In the genomic region with DNA sequence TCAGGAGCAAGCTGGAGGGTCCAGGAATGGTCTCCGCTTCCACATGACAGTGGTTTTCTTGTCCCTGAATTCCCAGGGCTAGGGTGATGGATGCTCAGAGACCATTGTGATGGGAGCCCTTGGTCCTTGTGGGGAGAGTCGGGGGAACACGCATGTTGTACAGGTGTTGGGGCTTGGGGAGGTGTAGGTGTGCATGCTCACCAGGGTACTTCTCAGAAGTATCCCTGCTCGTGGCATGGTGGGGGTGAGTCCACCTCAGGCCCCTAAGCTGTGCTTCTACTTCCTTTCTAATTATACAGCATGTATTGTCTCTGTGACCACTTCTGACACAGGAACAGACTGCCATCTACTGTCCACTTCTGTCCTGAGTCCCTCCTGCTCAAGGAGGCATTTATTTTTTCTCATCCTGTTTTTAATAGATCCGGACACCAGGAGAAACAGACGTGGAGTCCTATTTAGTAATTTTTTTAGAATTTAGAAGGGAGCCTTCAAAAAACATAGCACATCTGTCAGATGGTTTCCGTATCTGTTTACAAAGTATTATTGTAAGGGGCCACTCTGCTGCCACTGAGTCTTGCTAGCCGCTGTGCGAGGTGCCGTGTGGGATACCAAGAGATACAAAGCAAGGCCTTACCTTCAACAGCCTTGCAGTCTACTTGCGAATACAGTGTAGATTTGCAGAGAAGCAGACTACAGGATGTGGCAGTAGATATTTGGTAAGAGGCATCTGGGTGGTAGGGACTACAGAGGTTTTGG, we compare ENCODE assay signal across 8 cellular contexts. TPM values are rescaled to one million over a fixed set of nuclear protein-coding genes. Genes with fewer than 3 reads are reported as not detected.
A peak's percentile ranks its signal among the peaks of the same experiment; 100 is the strongest.
DNase-seq lines count a peak whose midpoint lies in the region; ATAC-seq, FAIRE-seq and TF ChIP-seq lines count a peak whose summit lies in the region.

No MANE protein-coding gene starts in this region.

- peak; percentile 49 to 74 for TF ChIP-seq RAD21 in K562 (CRISPR knock-in tag; conservative IDR thresholded peaks at IDR 0.05 in 1 of 2, IDR thresholded peaks at IDR 0.05 in 1 of 2)
- TF ChIP-seq RAD21 in HepG2 (CRISPR knock-in tag; IDR thresholded peaks at IDR 0.05) = 0 out of 2 replicates have a peak, but pooled peaks have one; percentile 25

- no peak for DNase-seq in GM06990 (ENCODE audit: extremely low read depth, insufficient read length)
- peak; percentile 23 for DNase-seq in NCI-H1694 (lab: John Stamatoyannopoulos, UW)
- peak; percentile 18 to 44 (median 21) for DNase-seq in K562 (ENCODE audit: extremely low read depth in 1 of 4, low spot score in 3 of 4)
- peak; percentile 34 for DNase-seq in HepG2 (ENCODE audit: low spot score)
- no peak for DNase-seq in NCI-H1436 (lab: John Stamatoyannopoulos, UW)
- no peak for DNase-seq in activated gamma-delta T cell treated with Interleukin-2 at 50 U/mL for 16 hours

- H3K9me3 ChIP-seq in K562 (replicated peaks; ENCODE audit: control insufficient read depth, insufficient read depth, low read depth, low read length) (no peaks in the 10 kb centered on the region), HepG2 (ENCODE audit: low read length) (no peaks in the 10 kb centered on the region)

- under 1% methylated on average over 9 of the region's 11 CpGs for WGBS in K562 (ENCODE audit: insufficient coverage, low coverage, missing lambda C conversion rate)
- WGBS in HepG2 (ENCODE audit: low lambda C conversion rate) = 29% methylated on average over 9 of the region's 11 CpGs

- H3K4me3 ChIP-seq in GM06990 (replicated peaks; ENCODE audit: low read depth, low read length) (no peak overlapping the region), K562 (no peak overlapping the region), HepG2 (replicated peaks in 1 of 3; ENCODE audit: insufficient read depth in 1 of 3, low read depth in 2 of 3, low read length in 3 of 3) (no peak overlapping the region)

- H3K79me2 ChIP-seq in K562 (ENCODE audit: control insufficient read depth, insufficient read depth, low read length) (no peaks in the 10 kb centered on the region), HepG2 (ENCODE audit: insufficient read depth, low read length) (no peaks in the 10 kb centered on the region)

- H4K20me1 ChIP-seq in K562 (replicated peaks; ENCODE audit: control insufficient read depth, insufficient read depth, low read length) = no peaks in the 10 kb centered on the region
- H4K20me1 ChIP-seq in HepG2 (ENCODE audit: insufficient read depth, low read length) = no peaks in the 10 kb centered on the region

- FAIRE-seq in K562 (lab: Jason Lieb, UNC) (peak; percentile 35), HepG2 (lab: Jason Lieb, UNC) (no peak)

- H2AFZ ChIP-seq in K562 (ENCODE audit: low read depth, low read length) (no peak overlapping the region), HepG2 (ENCODE audit: low read length) (no peak overlapping the region)

- no TSS peak for BruUV-seq in K562 (replicated peaks; lab: Mats Ljungman, UMichigan)
- no TSS peak for BruUV-seq in HepG2 (replicated peaks; lab: Mats Ljungman, UMichigan)

- no peaks in the 10 kb centered on the region for H3K9me1 ChIP-seq in K562 (ENCODE audit: control insufficient read depth, insufficient read depth, low read length)

- H3K36me3 ChIP-seq in GM06990 (ENCODE audit: control insufficient read depth, insufficient read depth, low read length) (no peaks in the 10 kb centered on the region), K562 (ENCODE audit: control insufficient read depth, insufficient read depth, low read length) (no peaks in the 10 kb centered on the region), HepG2 (replicated peaks in 1 of 2; ENCODE audit: control insufficient read depth in 1 of 2, insufficient read depth in 2 of 2, low read length in 2 of 2) (no peaks in the 10 kb centered on the region)

- intact Hi-C loops in K562 (cut with micrococcal nuclease) (loop anchor here (5.0 kb wide), 1 partner anchor 240 kb away; no protein-coding TSS in a partner anchor), HepG2 (cut with micrococcal nuclease; ENCODE audit: unreplicated experiment) (no loop called here)

- H3K27ac ChIP-seq in K562 (ENCODE audit: extremely low read depth, low read depth, low read length) (no peak overlapping the region), HepG2 (ENCODE audit: extremely low read length, insufficient read depth, low read length) (no peak overlapping the region)

- TF ChIP-seq EP300 in K562 (IDR thresholded peaks at IDR 0.05; ENCODE audit: low read length) (no peak), HepG2 (IDR thresholded peaks at IDR 0.05; ENCODE audit: low read depth in 2 of 2, low read length in 2 of 2) (no peak), HepG2 (CRISPR knock-in tag; IDR thresholded peaks at IDR 0.05; ENCODE audit: borderline replicate concordance) (no peak)

- peaks cover 1% of the 10 kb centered on the region for H3K27me3 ChIP-seq in GM06990 (replicated peaks; ENCODE audit: control insufficient read depth, insufficient read depth, low read length)
- H3K27me3 ChIP-seq in K562 (ENCODE audit: control insufficient read depth in 2 of 2, insufficient read depth in 2 of 2, low read length in 2 of 2) = peaks cover 0 to 9% of the 10 kb centered on the region in 2 experiments; a peak in 2 of 5 replicates
- peaks cover 0 to 8% of the 10 kb centered on the region in 2 experiments; a peak in 2 of 5 replicates for H3K27me3 ChIP-seq in HepG2 (ENCODE audit: control insufficient read depth in 1 of 2, insufficient read depth in 2 of 2, low read length in 2 of 2)

- ATAC-seq in K562 (peak; percentile 72), HepG2 (peak; percentile 76), HG02571 (IDR thresholded peaks at IDR 0.05; ENCODE audit: unreplicated experiment) (no peak), HG03457 (IDR thresholded peaks at IDR 0.05; ENCODE audit: unreplicated experiment) (no peak)

- no peak for TF ChIP-seq POLR2A in K562 (conservative IDR thresholded peaks at IDR 0.05)
- no peak for TF ChIP-seq POLR2A in HepG2 (IDR thresholded peaks at IDR 0.05; ENCODE audit: insufficient read depth in 1 of 2, low read depth in 2 of 2, low read length in 2 of 2)

- TF ChIP-seq CTCF in GM06990 (IDR thresholded peaks at IDR 0.05; ENCODE audit: insufficient read depth, low read length, poor library complexity, severe bottlenecking) (peak; percentile 28), K562 (IDR thresholded peaks at IDR 0.05 in 2 of 3, conservative IDR thresholded peaks at IDR 0.05 in 1 of 3; ENCODE audit: insufficient read depth in 2 of 3, low read depth in 1 of 3, low read length in 3 of 3) (peak; percentile 34 to 74 (median 52); a peak in 5 of 6 replicates), HepG2 (CRISPR knock-in tag; IDR thresholded peaks at IDR 0.05) (peak; percentile 53)

- CTCF ChIA-PET in K562 (lab: Yijun Ruan, JAX; ENCODE audit: low intra/inter-chr PET ratio) (interaction anchor here (1.0 to 1.7 kb wide), 4 partner anchors 242 to 274 kb away, joined by 3 to 21 read pairs (median 6); no protein-coding TSS in a partner anchor), HepG2 (lab: Yijun Ruan, JAX; ENCODE audit: low intra/inter-chr PET ratio, low total read pairs) (interaction anchor here (1.2 to 1.6 kb wide), 2 partner anchors 242 to 271 kb away, joined by 7 to 11 read pairs; no protein-coding TSS in a partner anchor)

- in situ Hi-C loops in K562 (cut with MboI) (no loop called here), HepG2 (cut with HindIII; ENCODE audit: extremely low pct_ligation_motif_present, low pct_unique_long_range_greater_than_20kb) (loop anchor here (5.0 kb wide), 2 partner anchors 240 to 420 kb away; no protein-coding TSS in a partner anchor)

- H3K9ac ChIP-seq in K562 (ENCODE audit: insufficient read depth in 1 of 2, low read depth in 2 of 2, low read length in 2 of 2) (no peak overlapping the region), HepG2 (ENCODE audit: insufficient read depth, low read depth, low read length) (no peak overlapping the region)

- H3K4me1 ChIP-seq in K562 (replicated peaks in 1 of 2; ENCODE audit: control insufficient read depth in 2 of 2, insufficient read depth in 2 of 2, low read length in 2 of 2) (no peaks in the 10 kb centered on the region), HepG2 (ENCODE audit: insufficient read depth, low read length) (no peaks in the 10 kb centered on the region)

- H3K4me2 ChIP-seq in K562 (ENCODE audit: insufficient read depth, low read length) (no peak overlapping the region), HepG2 (ENCODE audit: low read depth, low read length) (no peak overlapping the region)

- POLR2A ChIA-PET in K562 (lab: Yijun Ruan, JAX) = interaction anchor here (0.7 kb wide), 1 partner anchor 225 kb away, joined by 3 read pairs; no protein-coding TSS in a partner anchor
- POLR2A ChIA-PET in HepG2 (lab: Yijun Ruan, JAX) = no interaction called here

RNA-seq across cellular contexts. Expression of a gene that starts 10.5 kb away (rescaled TPM):
- total RNA-seq in K562 (2011; cell fraction: chromatin; rRNA removed; ENCODE audit: low replicate concordance) = not detected in 2 replicates
- not detected in 2 replicates for total RNA-seq in K562 (2011; cell fraction: nucleolus; rRNA removed)
- total RNA-seq in K562 (2011; cell fraction: nucleoplasm; rRNA removed) = not detected in 2 replicates
- not detected in 2 replicates for total RNA-seq in K562 (2014; rRNA removed)
- total RNA-seq in K562 (2014; rRNA removed; fragmentation: Illumina TruSeq; extraction: Trizol) = not detected in 2 replicates
- not detected in 2 replicates for total RNA-seq in K562 (2015; rRNA removed; fragmentation: Illumina TruSeq; extraction: Trizol)
- total RNA-seq in K562 (2021) = not detected in 2 replicates
- polyA plus RNA-seq in K562 (2011; rRNA removed) = not detected in 2 replicates
- polyA plus RNA-seq in K562 (2011; cell fraction: cytosol; rRNA removed) = not detected in 2 replicates
- not detected in 2 replicates for polyA plus RNA-seq in K562 (2011; cell fraction: nucleus; rRNA removed)
- polyA plus RNA-seq in K562 (2012) = not detected in 2 replicates
- not detected in 2 replicates for polyA plus RNA-seq in K562 (2014; fragmentation: Illumina TruSeq; extraction: Trizol)
- polyA plus RNA-seq in K562 (2014; fragmentation: Nextera tagmentation; extraction: Ambion mirVana) = not detected
- polyA plus RNA-seq in K562 (2014; rRNA removed) = not detected in 2 replicates
- not detected in 2 replicates for polyA minus RNA-seq in K562 (2011; rRNA and poly(A)+ RNA removed)
- polyA minus RNA-seq in K562 (2011; cell fraction: cytosol; rRNA and poly(A)+ RNA removed) = not detected in 2 replicates
- not detected in 2 replicates for polyA minus RNA-seq in K562 (2011; cell fraction: nucleus; rRNA and poly(A)+ RNA removed)
- not detected in 2 replicates for total RNA-seq in HepG2 (2016; rRNA removed; fragmentation: Illumina TruSeq; extraction: Trizol)
- not detected in 2 replicates for total RNA-seq in HepG2 (2016; cell fraction: cytosol; rRNA removed; fragmentation: Illumina TruSeq; extraction: Trizol; ENCODE audit: low read depth)
- total RNA-seq in HepG2 (2016; cell fraction: insoluble cytoplasmic fraction; rRNA removed; fragmentation: Illumina TruSeq; extraction: Trizol) = not detected in 2 replicates
- not detected in 2 replicates for total RNA-seq in HepG2 (2016; cell fraction: membrane; rRNA removed; fragmentation: Illumina TruSeq; extraction: Trizol)
- not detected in 2 replicates for total RNA-seq in HepG2 (2016; cell fraction: nucleus; rRNA removed; fragmentation: Illumina TruSeq; extraction: Trizol)
- polyA plus RNA-seq in HepG2 (2011; rRNA removed) = not detected in 2 replicates
- polyA plus RNA-seq in HepG2 (2011; cell fraction: cytosol; rRNA removed) = not detected in 2 replicates
- polyA plus RNA-seq in HepG2 (2011; cell fraction: nucleus; rRNA removed) = not detected in 2 replicates
- not detected in 2 replicates for polyA plus RNA-seq in HepG2 (2012)
- polyA plus RNA-seq in HepG2 (2016; cell fraction: cytosol; fragmentation: Illumina TruSeq; extraction: Trizol; ENCODE audit: low read depth) = not detected in 2 replicates
- polyA plus RNA-seq in HepG2 (2016; cell fraction: insoluble cytoplasmic fraction; fragmentation: Illumina TruSeq; extraction: Trizol; ENCODE audit: low read depth) = not detected in 2 replicates
- polyA plus RNA-seq in HepG2 (2016; cell fraction: membrane; fragmentation: Illumina TruSeq; extraction: Trizol; ENCODE audit: low read depth) = not detected in 2 replicates
- polyA plus RNA-seq in HepG2 (2016; cell fraction: nucleus; fragmentation: Illumina TruSeq; extraction: Trizol; ENCODE audit: insufficient read depth, low read depth) = not detected in 2 replicates
- not detected in 2 replicates for polyA minus RNA-seq in HepG2 (2011; rRNA and poly(A)+ RNA removed; ENCODE audit: low replicate concordance)
- polyA minus RNA-seq in HepG2 (2011; cell fraction: cytosol; rRNA and poly(A)+ RNA removed) = not detected in 2 replicates
- not detected in 2 replicates for polyA minus RNA-seq in HepG2 (2011; cell fraction: nucleus; rRNA and poly(A)+ RNA removed)

Comparison
In these comparisons a context has a peak if more than half of its experiments do, and no peak if none do; other contexts are left out.
1. DNase-seq: peak in NCI-H1694 (single experiment), K562 (4 of 4) and HepG2 (single experiment); none in GM06990 (single experiment), NCI-H1436 (single experiment) and activated gamma-delta T cell treated with Interleukin-2 at 50 U/mL for 16 hours (single experiment).
2. ATAC-seq: peak in K562 (single experiment) and HepG2 (single experiment); none in HG02571 (single experiment) and HG03457 (single experiment).
3. Peak in every context shown above with its lines, with median percentiles within 50 percentile points of each other: CTCF ChIP-seq.